Comparison of ENCODE assay signal across 14 cellular contexts in genomic region chr7:37216156-37216839, GRCh38.
DNase-seq lines count a peak whose midpoint lies in the region; TF ChIP-seq lines count a peak whose summit lies in the region.
"Had no signal": no experiment of that assay in that cellular context is flagged by ENCODE, and none has a peak within 500 bp of the region (broad histone marks: within the 10 kb centered on the region; RNA-seq: fewer than 3 reads in every experiment).

No MANE protein-coding gene starts in this region.

- no peak overlapping the region for H3K23ac ChIP-seq in neuronal stem cell (ENCODE audit: low read depth, low read length, poor library complexity)

- no peaks in the 10 kb centered on the region for H3K27me3 Mint-ChIP-seq in activated naive CD4-positive, alpha-beta T cell treated with anti-CD3 and anti-CD28 coated beads, Interleukin-2, amount 10 ng/mL, durations not matched to agents 7 days and 5 days
- no peaks in the 10 kb centered on the region for H3K27me3 Mint-ChIP-seq in activated T-helper 2 cell treated with anti-CD3 and anti-CD28 coated beads, Interferon-gamma antibody, Interleukin-2, Interleukin-4, amounts not matched to agents 10 μg/mL and 5 μg/mL and 100 μg/mL, durations not matched to agents 14 hours and 24 hours and 36 hours (ENCODE audit: low read depth)

- H2BK120ac ChIP-seq in neuronal stem cell (ENCODE audit: low read depth, low read length), result no peak overlapping the region

- no peaks in the 10 kb centered on the region for H3K9me3 Mint-ChIP-seq in activated naive CD4-positive, alpha-beta T cell treated with anti-CD3 and anti-CD28 coated beads, Interleukin-2, amount 10 ng/mL, durations not matched to agents 7 days and 5 days
- H3K9me3 Mint-ChIP-seq in activated T-helper 2 cell treated with anti-CD3 and anti-CD28 coated beads, Interferon-gamma antibody, Interleukin-2, Interleukin-4, amounts not matched to agents 10 μg/mL and 5 μg/mL and 100 μg/mL, durations not matched to agents 14 hours and 24 hours and 36 hours, result no peaks in the 10 kb centered on the region

- no peak overlapping the region for H3K14ac ChIP-seq in neuronal stem cell (ENCODE audit: low read length)

- CTCF ChIA-PET in activated naive CD4-positive, alpha-beta T cell treated with anti-CD3 and anti-CD28 coated beads, Interleukin-2, amount 10 ng/mL, durations not matched to agents 7 days and 5 days (lab: Charles Lee), result no interaction called here

- H2BK5ac ChIP-seq in neuronal stem cell (ENCODE audit: low read length), result no peak overlapping the region

- H4K20me1 ChIP-seq in smooth muscle cell (ENCODE audit: low read depth), result no peaks in the 10 kb centered on the region

- TF ChIP-seq CTCF in left ventricle myocardium inferior (IDR thresholded peaks at IDR 0.05; ENCODE audit: borderline replicate concordance), result no peak
- no peak for TF ChIP-seq CTCF in smooth muscle cell (IDR thresholded peaks at IDR 0.05; ENCODE audit: borderline replicate concordance, insufficient read depth, poor library complexity, severe bottlenecking)

- H3K27me3 ChIP-seq in left ventricle myocardium inferior (ENCODE audit: low read depth) (no peaks in the 10 kb centered on the region), smooth muscle cell (ENCODE audit: low read depth) (no peaks in the 10 kb centered on the region), neuronal stem cell (ENCODE audit: control insufficient read depth in 3 of 3, insufficient read depth in 3 of 3, low read depth in 1 of 3, low read length in 3 of 3) (no peaks in the 10 kb centered on the region)

- H2AFZ ChIP-seq in smooth muscle cell (ENCODE audit: low read depth) (no peak overlapping the region), neuronal stem cell (ENCODE audit: low read length) (no peak overlapping the region)
- H2AFZ ChIP-seq: PC-9 had no signal

- H3F3A ChIP-seq in smooth muscle cell (ENCODE audit: low read depth), result peaks cover 5% of the 10 kb centered on the region

- no peak overlapping the region for H4K91ac ChIP-seq in neuronal stem cell (ENCODE audit: low read depth, low read length, poor library complexity)

- peaks cover 54% of the 10 kb centered on the region for H3K36me3 Mint-ChIP-seq in activated naive CD4-positive, alpha-beta T cell treated with anti-CD3 and anti-CD28 coated beads, Interleukin-2, amount 10 ng/mL, durations not matched to agents 7 days and 5 days
- peaks cover 62% of the 10 kb centered on the region for H3K36me3 Mint-ChIP-seq in activated T-helper 2 cell treated with anti-CD3 and anti-CD28 coated beads, Interferon-gamma antibody, Interleukin-2, Interleukin-4, amounts not matched to agents 10 μg/mL and 5 μg/mL and 100 μg/mL, durations not matched to agents 14 hours and 24 hours and 36 hours (ENCODE audit: low read depth)

- no peaks in the 10 kb centered on the region for H3K79me2 ChIP-seq in smooth muscle cell (ENCODE audit: low read depth)

- no peak overlapping the region for H4K8ac ChIP-seq in neuronal stem cell (ENCODE audit: low read depth, low read length)

- H3K18ac ChIP-seq in neuronal stem cell (ENCODE audit: low read length), result no peak overlapping the region

- peaks cover 64% of the 10 kb centered on the region for H3K4me1 ChIP-seq in left ventricle myocardium inferior
- peaks cover 21% of the 10 kb centered on the region for H3K4me1 ChIP-seq in smooth muscle cell (ENCODE audit: low read depth)
- H3K4me1 ChIP-seq in neuronal stem cell (ENCODE audit: control insufficient read depth in 2 of 2, insufficient read depth in 1 of 2, low read depth in 1 of 2, low read length in 2 of 2), result peaks cover 6 to 9% of the 10 kb centered on the region in 2 donors
- H3K4me1 ChIP-seq: A549 had no signal

- no peak for DNase-seq in activated naive CD4-positive, alpha-beta T cell treated with anti-CD3 and anti-CD28 coated beads, Interleukin-2, amount 10 ng/mL, durations not matched to agents 7 days and 5 days
- DNase-seq in activated naive CD4-positive, alpha-beta T cell treated with anti-CD3 and anti-CD28 coated beads, Interleukin-2, amount 50 U/mL, for 16 hours, result no peak
- DNase-seq in activated T-helper 2 cell treated with anti-CD3 and anti-CD28 coated beads, Interferon-gamma antibody, Interleukin-2, Interleukin-4, amounts not matched to agents 10 μg/mL and 5 μg/mL and 100 μg/mL, durations not matched to agents 14 hours and 24 hours and 36 hours (ENCODE audit: low spot score), result no peak
- DNase-seq in left ventricle myocardium inferior, result no peak
- no peak for DNase-seq in smooth muscle cell (lab: John Stamatoyannopoulos, UW; ENCODE audit: unreplicated experiment)
- DNase-seq in NCI-H2029 treated with DMSO at 0.1 percent for 48 hours (lab: John Stamatoyannopoulos, UW), result no peak
- DNase-seq in neuronal stem cell (ENCODE audit: low spot score), result no peak
- no peak for DNase-seq in GM19238 (ENCODE audit: insufficient read length, low spot score)
- DNase-seq: activated CD4-positive, CD25-positive, alpha-beta regulatory T cell; activated CD8-positive, alpha-beta memory T cell treated with anti-CD3 and anti-CD28 coated beads, Interleukin-2, amount 50 U/mL, for 48 hours; NCI-H2029; NCI-H526 treated with DMSO at 0.1 percent for 48 hours; PC-9 had no signal

- WGBS in smooth muscle cell (ENCODE audit: low lambda C conversion rate), result 45% methylated on average over 10 of the region's 10 CpGs
- no CpG with 5 or more reads among the region's 10 CpGs for WGBS in neuronal stem cell (ENCODE audit: extremely low coverage in 2 of 2, insufficient read length in 2 of 2, insufficient replicate concordance in 1 of 2), 2 donors

- no peak overlapping the region for H3K4me3 Mint-ChIP-seq in activated naive CD4-positive, alpha-beta T cell treated with anti-CD3 and anti-CD28 coated beads, Interleukin-2, amount 10 ng/mL, durations not matched to agents 7 days and 5 days
- no peak overlapping the region for H3K4me3 Mint-ChIP-seq in activated T-helper 2 cell treated with anti-CD3 and anti-CD28 coated beads, Interferon-gamma antibody, Interleukin-2, Interleukin-4, amounts not matched to agents 10 μg/mL and 5 μg/mL and 100 μg/mL, durations not matched to agents 14 hours and 24 hours and 36 hours (ENCODE audit: low read depth)

- H2BK15ac ChIP-seq in neuronal stem cell (ENCODE audit: low read length), result no peak overlapping the region

- H2AK5ac ChIP-seq in neuronal stem cell (ENCODE audit: low read depth, low read length), result no peak overlapping the region

- H3K27ac ChIP-seq in left ventricle myocardium inferior (replicated peaks) (peak overlapping the region; percentile 57), smooth muscle cell (ENCODE audit: low read depth) (peak overlapping the region; percentile 77), neuronal stem cell (replicated peaks; ENCODE audit: low read length) (no peak overlapping the region)
- H3K27ac ChIP-seq: A549, PC-9 had no signal

- H3K9me3 ChIP-seq in left ventricle myocardium inferior (replicated peaks) (no peaks in the 10 kb centered on the region), smooth muscle cell (replicated peaks; ENCODE audit: low read depth) (no peaks in the 10 kb centered on the region), neuronal stem cell (replicated peaks in 1 of 2; ENCODE audit: control insufficient read depth in 2 of 2, insufficient read depth in 1 of 2, low read depth in 1 of 2, low read length in 2 of 2) (no peaks in the 10 kb centered on the region)
- H3K9me3 ChIP-seq: A549 had no signal

- intact Hi-C loops in activated T-helper 2 cell treated with anti-CD3 and anti-CD28 coated beads, Interferon-gamma antibody, Interleukin-2, Interleukin-4, amounts not matched to agents 10 μg/mL and 5 μg/mL and 100 μg/mL, durations not matched to agents 14 hours and 24 hours and 36 hours (cut with micrococcal nuclease), result no loop called here
- intact Hi-C loops in left ventricle myocardium inferior (cut with micrococcal nuclease), result no loop called here

- H3K4ac ChIP-seq in neuronal stem cell (ENCODE audit: low read length), result no peak overlapping the region

- H3K27ac Mint-ChIP-seq in activated naive CD4-positive, alpha-beta T cell treated with anti-CD3 and anti-CD28 coated beads, Interleukin-2, amount 10 ng/mL, durations not matched to agents 7 days and 5 days, result peak overlapping the region; percentile 55
- peak overlapping the region; percentile 31 for H3K27ac Mint-ChIP-seq in activated T-helper 2 cell treated with anti-CD3 and anti-CD28 coated beads, Interferon-gamma antibody, Interleukin-2, Interleukin-4, amounts not matched to agents 10 μg/mL and 5 μg/mL and 100 μg/mL, durations not matched to agents 14 hours and 24 hours and 36 hours

- H3K4me1 Mint-ChIP-seq in activated naive CD4-positive, alpha-beta T cell treated with anti-CD3 and anti-CD28 coated beads, Interleukin-2, amount 10 ng/mL, durations not matched to agents 7 days and 5 days, result peaks cover 8% of the 10 kb centered on the region
- H3K4me1 Mint-ChIP-seq in activated T-helper 2 cell treated with anti-CD3 and anti-CD28 coated beads, Interferon-gamma antibody, Interleukin-2, Interleukin-4, amounts not matched to agents 10 μg/mL and 5 μg/mL and 100 μg/mL, durations not matched to agents 14 hours and 24 hours and 36 hours (ENCODE audit: low read depth), result peaks cover 24% of the 10 kb centered on the region

- no peak overlapping the region for H2BK12ac ChIP-seq in neuronal stem cell (ENCODE audit: low read length)

- H3K4me3 ChIP-seq in left ventricle myocardium inferior (no peak overlapping the region), smooth muscle cell (no peak overlapping the region), neuronal stem cell (ENCODE audit: low read length in 2 of 2) (no peak overlapping the region)
- H3K4me3 ChIP-seq: A549, PC-9 had no signal

- no peaks in the 10 kb centered on the region for H3K36me3 ChIP-seq in left ventricle myocardium inferior
- no peaks in the 10 kb centered on the region for H3K36me3 ChIP-seq in smooth muscle cell (ENCODE audit: low read depth)
- H3K36me3 ChIP-seq in neuronal stem cell (replicated peaks in 1 of 2; ENCODE audit: control insufficient read depth in 2 of 2, insufficient read depth in 2 of 2, low read length in 2 of 2), result no peaks in the 10 kb centered on the region

- no peak overlapping the region for H3K9ac ChIP-seq in smooth muscle cell (ENCODE audit: low read depth)
- H3K9ac ChIP-seq in neuronal stem cell (ENCODE audit: low read depth, low read length, poor library complexity), result no peak overlapping the region

- no peaks in the 10 kb centered on the region for H3K79me1 ChIP-seq in neuronal stem cell (ENCODE audit: low read depth, low read length)

- H3K4me2 ChIP-seq in smooth muscle cell (peak overlapping the region; percentile 64), neuronal stem cell (ENCODE audit: insufficient read depth, low read length, poor library complexity, severe bottlenecking) (no peak overlapping the region)
- H3K4me2 ChIP-seq: A549, PC-9 had no signal
